Comparison of ENCODE assay signal across 21 cellular contexts in genomic region chr5:58274199-58274598, GRCh38.
"Had no signal": no experiment of that assay in that cellular context is flagged by ENCODE, and none has a peak within 500 bp of the region (broad histone marks: within the 10 kb centered on the region; RNA-seq: fewer than 3 reads in every experiment).

No MANE protein-coding gene starts in this region.

- H3K36me3 ChIP-seq: gastroesophageal sphincter, heart left ventricle, lower lobe of right lung, thyroid gland, WERI-Rb-1 had no signal

- FAIRE-seq: astrocyte had no signal

- H3K9me3 ChIP-seq: lower lobe of right lung, thyroid gland had no signal

- H3K4me3 Mint-ChIP-seq: activated naive CD4-positive, alpha-beta T cell treated with anti-CD3 and anti-CD28 coated beads, Interleukin-2, amount 50 U/mL, for 24 hours; dendritic cell treated with granulocyte-macrophage colony-stimulating factor and Interleukin-4, amounts not matched to agents 40 ng/mL and 50 ng/mL, for 4 days; effector memory CD8-positive, alpha-beta T cell; nephron progenitor cell had no signal

- H3K9me3 Mint-ChIP-seq: activated naive CD4-positive, alpha-beta T cell treated with anti-CD3 and anti-CD28 coated beads, Interleukin-2, amount 50 U/mL, for 24 hours had no signal

- H3K4me3 ChIP-seq: gastroesophageal sphincter, heart left ventricle, lower lobe of right lung, thyroid gland had no signal

- H3K27me3 ChIP-seq: gastroesophageal sphincter, heart left ventricle, thyroid gland had no signal

- H3K27ac Mint-ChIP-seq: activated naive CD4-positive, alpha-beta T cell treated with anti-CD3 and anti-CD28 coated beads, Interleukin-2, amount 50 U/mL, for 24 hours; dendritic cell treated with granulocyte-macrophage colony-stimulating factor and Interleukin-4, amounts not matched to agents 40 ng/mL and 50 ng/mL, for 4 days; effector memory CD8-positive, alpha-beta T cell had no signal

- H3K27ac ChIP-seq: gastroesophageal sphincter, lower lobe of right lung, WERI-Rb-1 had no signal

- H3K27me3 Mint-ChIP-seq: effector memory CD8-positive, alpha-beta T cell had no signal

- DNase-seq: activated CD4-positive, alpha-beta T cell treated with anti-CD3 and anti-CD28 coated beads, Interleukin-2, amount 50 U/mL, for 48 hours; activated gamma-delta T cell; effector memory CD8-positive, alpha-beta T cell; erythroblast; heart left ventricle; lower lobe of right lung; nephron progenitor cell; nucleus accumbens; posterior cingulate gyrus; stimulated activated CD4-positive, alpha-beta T cell treated with anti-CD3 and anti-CD28 coated beads, Interleukin-12 subunit alpha, Interleukin-12 subunit beta, amount 100 ng/mL, for 4 hours; stimulated activated CD4-positive, alpha-beta T cell treated with anti-CD3 and anti-CD28 coated beads, Interleukin-1b, Interleukin-23, amount 100 ng/mL, for 48 hours; stimulated activated CD8-positive, alpha-beta memory T cell treated with anti-CD3 and anti-CD28 coated beads, Interleukin-4, amount 100 ng/mL, for 48 hours; stimulated activated naive CD4-positive, alpha-beta T cell treated with Interleukin-2 at 50 U/mL for 16 hours; SW 1271; T-helper 2 cell; thyroid gland; WERI-Rb-1 had no signal

- H3K4me1 ChIP-seq: gastroesophageal sphincter, lower lobe of right lung, thyroid gland had no signal

- H3K4me1 Mint-ChIP-seq: activated naive CD4-positive, alpha-beta T cell treated with anti-CD3 and anti-CD28 coated beads, Interleukin-2, amount 50 U/mL, for 24 hours had no signal

- H3K36me3 Mint-ChIP-seq: activated naive CD4-positive, alpha-beta T cell treated with anti-CD3 and anti-CD28 coated beads, Interleukin-2, amount 50 U/mL, for 24 hours had no signal

- ATAC-seq: effector memory CD8-positive, alpha-beta T cell; gastroesophageal sphincter; lower lobe of right lung had no signal
